8 cellular contexts compared by ENCODE assay signal in the genomic region with DNA sequence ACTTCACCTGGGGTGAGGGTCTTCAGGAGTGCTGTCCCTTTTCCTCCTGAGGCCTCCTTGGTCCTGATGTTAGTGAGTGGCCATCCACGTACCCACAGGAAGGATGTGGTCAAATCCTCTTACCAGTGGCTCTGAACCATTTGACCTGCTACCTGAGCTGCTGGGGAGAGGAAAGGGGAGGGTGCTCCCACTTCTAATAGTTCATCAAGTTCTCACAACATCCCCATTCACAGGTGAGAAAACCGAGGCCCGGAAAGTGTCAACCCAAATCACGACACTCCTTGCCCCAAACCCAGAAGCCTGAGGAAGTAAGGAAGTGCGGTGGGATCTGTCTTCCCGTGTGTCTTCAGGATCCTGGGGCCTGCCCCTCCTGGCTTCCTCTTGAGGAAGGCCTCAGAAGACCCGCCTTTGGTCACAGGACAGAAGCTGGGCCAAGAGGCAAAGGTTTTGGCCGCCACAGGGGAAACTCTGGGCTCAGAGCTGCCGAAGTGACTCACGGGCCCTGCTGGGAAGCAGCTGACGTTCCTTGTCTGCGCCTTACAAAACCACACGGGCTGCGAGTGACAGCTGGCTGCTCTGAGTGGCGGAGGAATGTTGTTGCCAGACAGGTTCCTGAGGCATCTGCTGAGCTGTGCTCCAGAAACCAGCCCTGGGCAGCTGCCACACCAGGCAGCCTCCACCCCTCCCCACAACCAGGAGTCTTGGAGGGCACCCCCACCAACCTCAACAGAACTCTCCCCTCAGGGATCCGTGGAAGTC. TPM values are rescaled to one million over a fixed set of nuclear protein-coding genes. Genes with fewer than 3 reads are reported as not detected.
DNase-seq lines count a peak whose midpoint lies in the region; ATAC-seq and TF ChIP-seq lines count a peak whose summit lies in the region.

No MANE protein-coding gene starts in this region.

- no peak for TF ChIP-seq CTCF in foreskin keratinocyte (conservative IDR thresholded peaks at IDR 0.05)

- DNase-seq in CD1c-positive myeloid dendritic cell (ENCODE audit: extremely low spot score) = peak; percentile 91
- DNase-seq in NCI-H345 treated with DMSO at 0.1 percent for 48 hours (lab: John Stamatoyannopoulos, UW; ENCODE audit: unreplicated experiment) = peak; percentile 27
- DNase-seq in activated T-helper 1 cell treated with anti-CD3 and anti-CD28 coated beads, Interleukin-12 subunit alpha, Interleukin-12 subunit beta, Interleukin-2, Interleukin-4 antibody, amounts not matched to agents 30 ng/mL and 10 ng/mL and 1 ng/mL, durations not matched to agents 14 hours and 24 hours and 36 hours (ENCODE audit: low spot score) = peak; percentile 26
- DNase-seq in foreskin keratinocyte = peak; percentile 94 to 96
- DNase-seq in occipital lobe (lab: John Stamatoyannopoulos, UW) = peak; percentile 57
- DNase-seq in putamen (ENCODE audit: low spot score) = no peak

- H3K4me1 ChIP-seq in foreskin keratinocyte = peaks cover 29% of the 10 kb centered on the region

- peak overlapping the region; percentile 93 for H3K27ac ChIP-seq in foreskin keratinocyte

- no peaks in the 10 kb centered on the region for H3K36me3 Mint-ChIP-seq in activated T-helper 1 cell treated with anti-CD3 and anti-CD28 coated beads, Interleukin-12 subunit alpha, Interleukin-12 subunit beta, Interleukin-2, Interleukin-4 antibody, amounts not matched to agents 30 ng/mL and 10 ng/mL and 1 ng/mL, durations not matched to agents 14 hours and 24 hours and 36 hours (ENCODE audit: low read depth)

- ATAC-seq in GM21786 (IDR thresholded peaks at IDR 0.05; ENCODE audit: unreplicated experiment) (peak; percentile 59), foreskin keratinocyte (peak; percentile 79), HG02623 (IDR thresholded peaks at IDR 0.05; ENCODE audit: unreplicated experiment) (no peak)

- intact Hi-C loops in activated T-helper 1 cell treated with anti-CD3 and anti-CD28 coated beads, Interleukin-12 subunit alpha, Interleukin-12 subunit beta, Interleukin-2, Interleukin-4 antibody, amounts not matched to agents 30 ng/mL and 10 ng/mL and 1 ng/mL, durations not matched to agents 14 hours and 24 hours and 36 hours (cut with micrococcal nuclease) = no loop called here

- H3K27me3 Mint-ChIP-seq in activated T-helper 1 cell treated with anti-CD3 and anti-CD28 coated beads, Interleukin-12 subunit alpha, Interleukin-12 subunit beta, Interleukin-2, Interleukin-4 antibody, amounts not matched to agents 30 ng/mL and 10 ng/mL and 1 ng/mL, durations not matched to agents 14 hours and 24 hours and 36 hours (ENCODE audit: insufficient read depth) = peaks cover 4% of the 10 kb centered on the region

- no peak overlapping the region for H3K4me3 Mint-ChIP-seq in activated T-helper 1 cell treated with anti-CD3 and anti-CD28 coated beads, Interleukin-12 subunit alpha, Interleukin-12 subunit beta, Interleukin-2, Interleukin-4 antibody, amounts not matched to agents 30 ng/mL and 10 ng/mL and 1 ng/mL, durations not matched to agents 14 hours and 24 hours and 36 hours

- peaks cover 10% of the 10 kb centered on the region for H3K4me1 Mint-ChIP-seq in activated T-helper 1 cell treated with anti-CD3 and anti-CD28 coated beads, Interleukin-12 subunit alpha, Interleukin-12 subunit beta, Interleukin-2, Interleukin-4 antibody, amounts not matched to agents 30 ng/mL and 10 ng/mL and 1 ng/mL, durations not matched to agents 14 hours and 24 hours and 36 hours (ENCODE audit: low read depth)

- no peaks in the 10 kb centered on the region for H3K9me3 Mint-ChIP-seq in activated T-helper 1 cell treated with anti-CD3 and anti-CD28 coated beads, Interleukin-12 subunit alpha, Interleukin-12 subunit beta, Interleukin-2, Interleukin-4 antibody, amounts not matched to agents 30 ng/mL and 10 ng/mL and 1 ng/mL, durations not matched to agents 14 hours and 24 hours and 36 hours

- H3K27ac Mint-ChIP-seq in activated T-helper 1 cell treated with anti-CD3 and anti-CD28 coated beads, Interleukin-12 subunit alpha, Interleukin-12 subunit beta, Interleukin-2, Interleukin-4 antibody, amounts not matched to agents 30 ng/mL and 10 ng/mL and 1 ng/mL, durations not matched to agents 14 hours and 24 hours and 36 hours = no peak overlapping the region

- no peaks in the 10 kb centered on the region for H3K27me3 ChIP-seq in foreskin keratinocyte

RNA-seq across cellular contexts. Expression of a gene that starts 13.9 kb away (rescaled TPM):
- 0.93 and 0.96 TPM in 2 replicates for total RNA-seq in activated T-helper 1 cell treated with anti-CD3 and anti-CD28 coated beads, Interleukin-12 subunit alpha, Interleukin-12 subunit beta, Interleukin-2, Interleukin-4 antibody, amounts not matched to agents 30 ng/mL and 10 ng/mL and 1 ng/mL, durations not matched to agents 14 hours and 24 hours and 36 hours
- total RNA-seq in foreskin keratinocyte (67.8 and 68.5 TPM in 2 replicates), occipital lobe (44.6 TPM)
- polyA plus RNA-seq in foreskin keratinocyte = 47.0 and 48.3 TPM in 2 replicates

Comparison
In these comparisons a context has a peak if more than half of its experiments do, and no peak if none do; other contexts are left out.
1. RNA of a gene that starts 13.9 kb away (total RNA-seq): 67.8 to 68.5 TPM in foreskin keratinocyte and 44.6 TPM in occipital lobe (single experiment); 0.93 to 0.96 TPM in activated T-helper 1 cell treated with anti-CD3 and anti-CD28 coated beads, Interleukin-12 subunit alpha, Interleukin-12 subunit beta, Interleukin-2, Interleukin-4 antibody, amounts not matched to agents 30 ng/mL and 10 ng/mL and 1 ng/mL, durations not matched to agents 14 hours and 24 hours and 36 hours; every median in the first group is over 10 times any median in the second.